15 cellular contexts compared by ENCODE assay signal in the genomic region with DNA sequence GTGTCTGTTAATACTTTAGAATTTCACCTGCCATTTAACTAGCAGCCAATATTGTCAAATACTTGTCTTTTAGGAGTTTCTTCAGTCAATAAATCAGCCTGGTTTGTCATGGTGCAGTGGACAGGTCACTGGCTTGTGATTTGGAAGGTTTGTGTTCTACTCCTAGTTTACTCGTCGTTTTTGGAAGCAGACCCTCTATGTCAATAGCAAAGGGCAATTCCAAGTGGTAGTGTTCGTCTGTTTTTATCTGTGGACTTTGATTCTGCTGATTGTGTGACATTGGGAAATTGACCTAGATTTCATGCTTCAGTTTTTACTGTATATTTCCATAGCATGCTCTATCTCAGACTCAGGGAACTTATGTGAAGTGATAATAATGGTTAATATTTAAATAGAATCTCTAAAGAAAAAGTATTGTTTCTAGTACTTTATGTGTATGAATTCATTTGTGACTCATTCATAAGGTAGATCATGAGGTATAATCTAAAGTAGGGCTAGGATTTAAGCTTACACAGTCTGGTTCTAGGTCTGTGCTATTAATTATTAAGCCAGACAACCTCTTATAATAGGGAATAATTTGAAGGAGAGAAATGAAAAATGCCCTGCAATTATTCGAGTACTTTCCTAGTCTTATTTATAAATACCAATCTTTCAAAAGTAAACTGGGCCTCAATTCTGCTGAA.
DNase-seq lines count a peak whose midpoint lies in the region; ATAC-seq and TF ChIP-seq lines count a peak whose summit lies in the region.
"Had no signal": no experiment of that assay in that cellular context is flagged by ENCODE, and none has a peak within 500 bp of the region (broad histone marks: within the 10 kb centered on the region; RNA-seq: fewer than 3 reads in every experiment).

No MANE protein-coding gene starts in this region.

- CTCF ChIA-PET in Panc1 (lab: Charles Lee), result interaction anchor here (0.7 to 2.6 kb wide), 8 partner anchors 19 to 902 kb away, joined by 3 to 32 read pairs (median 7); no protein-coding TSS in a partner anchor

- no peaks in the 10 kb centered on the region for H3K36me3 ChIP-seq in Panc1 (ENCODE audit: control insufficient read depth, insufficient read depth, low read length)
- H3K36me3 ChIP-seq in parathyroid adenoma (ENCODE audit: control insufficient read depth, insufficient read depth, low read length), result no peaks in the 10 kb centered on the region
- H3K36me3 ChIP-seq in effector memory CD4-positive, alpha-beta T cell (ENCODE audit: control insufficient read depth, insufficient read depth, low read length), result no peaks in the 10 kb centered on the region
- no peaks in the 10 kb centered on the region for H3K36me3 ChIP-seq in BE2C
- H3K36me3 ChIP-seq: breast epithelium, Peyer's patch, SJCRH30 had no signal

- H3K9me3 ChIP-seq in Panc1 (ENCODE audit: control insufficient read depth, insufficient read depth, low read depth, low read length) (no peaks in the 10 kb centered on the region), parathyroid adenoma (ENCODE audit: control insufficient read depth, low read length) (no peaks in the 10 kb centered on the region), BE2C (no peaks in the 10 kb centered on the region)
- H3K9me3 ChIP-seq in effector memory CD4-positive, alpha-beta T cell (ENCODE audit: control insufficient read depth, low read length), result no peaks in the 10 kb centered on the region
- H3K9me3 ChIP-seq: breast epithelium, Peyer's patch, SJCRH30 had no signal

- no peak for ATAC-seq in Panc1
- ATAC-seq in left colon, result peak; percentile 22

- BruUV-seq in Panc1 (replicated peaks; lab: Mats Ljungman, UMichigan), result no TSS peak

- intact Hi-C loops in Panc1 (cut with micrococcal nuclease; ENCODE audit: unreplicated experiment) (loop anchor here (10.0 kb wide), 1 partner anchor 255 kb away; a partner anchor contains a TSS), left colon (cut with DNase I, micrococcal nuclease) (loop anchor here in 1 of 2 donors (2.0 to 10.0 kb wide), 2 partner anchors 185 to 503 kb away; no protein-coding TSS in a partner anchor)

- H3K4me2 ChIP-seq in parathyroid adenoma (ENCODE audit: low read length), result no peak overlapping the region

- peak overlapping the region; percentile 68 for H2AFZ ChIP-seq in parathyroid adenoma

- DNase-seq in Caki2 (ENCODE audit: low read depth), result peak; percentile 47
- DNase-seq in Panc1 (ENCODE audit: low read depth, low spot score), result no peak
- no peak for DNase-seq in left colon
- no peak for DNase-seq in kidney glomerular epithelial cell (lab: John Stamatoyannopoulos, UW)
- DNase-seq in effector memory CD4-positive, alpha-beta T cell, result no peak
- DNase-seq in SW 1271 (lab: John Stamatoyannopoulos, UW), result no peak
- no peak for DNase-seq in BE2C
- DNase-seq: amniotic stem cell, left cardiac atrium, NCI-H1048 had no signal

- POLR2A ChIA-PET in Panc1 (lab: Charles Lee), result interaction anchor here (0.5 to 0.6 kb wide), 2 partner anchors 255 to 465 kb away, joined by 3 to 4 read pairs; no protein-coding TSS in a partner anchor

- peaks cover 4% of the 10 kb centered on the region for H3K79me2 ChIP-seq in parathyroid adenoma

- H3K4me1 ChIP-seq in Panc1 (ENCODE audit: control insufficient read depth, insufficient read depth, low read length) (peaks cover 29% of the 10 kb centered on the region), parathyroid adenoma (peaks cover 75% of the 10 kb centered on the region), BE2C (peaks cover 50% of the 10 kb centered on the region)
- H3K4me1 ChIP-seq in effector memory CD4-positive, alpha-beta T cell (ENCODE audit: control insufficient read depth, insufficient read depth, low read length, poor library complexity, severe bottlenecking), result no peaks in the 10 kb centered on the region
- H3K4me1 ChIP-seq: SJCRH30 had no signal

- H3K4me3 ChIP-seq in Panc1 (ENCODE audit: low read depth in 2 of 2, low read length in 2 of 2) (no peak overlapping the region), parathyroid adenoma (ENCODE audit: low read depth, low read length) (no peak overlapping the region), BE2C (ENCODE audit: low read depth, low read length) (no peak overlapping the region)
- H3K4me3 ChIP-seq in effector memory CD4-positive, alpha-beta T cell (ENCODE audit: insufficient read depth, low read depth, low read length, poor library complexity, severe bottlenecking), result no peak overlapping the region
- H3K4me3 ChIP-seq: breast epithelium, Peyer's patch, SJCRH30 had no signal

- H3K27ac ChIP-seq in Panc1 (ENCODE audit: low read length) (peak overlapping the region; percentile 6; the same call in 1 of the 2 replicates), parathyroid adenoma (peak overlapping the region; percentile 91)
- H3K27ac ChIP-seq in effector memory CD4-positive, alpha-beta T cell (ENCODE audit: insufficient read depth, low read length, poor library complexity, severe bottlenecking), result no peak overlapping the region
- H3K27ac ChIP-seq: epithelial cell of prostate, SJCRH30 had no signal

- H3K27me3 ChIP-seq in Panc1 (ENCODE audit: control insufficient read depth, insufficient read depth, low read length) (no peaks in the 10 kb centered on the region), parathyroid adenoma (ENCODE audit: control insufficient read depth, insufficient read depth, low read length) (no peaks in the 10 kb centered on the region), BE2C (no peaks in the 10 kb centered on the region)
- H3K27me3 ChIP-seq in effector memory CD4-positive, alpha-beta T cell (replicated peaks; ENCODE audit: control insufficient read depth, insufficient read depth, low read length, poor library complexity, severe bottlenecking), result peaks cover under 1% of the 10 kb centered on the region
- H3K27me3 ChIP-seq: breast epithelium, Peyer's patch, SJCRH30 had no signal

- in situ Hi-C loops in Caki2 (cut with HindIII; ENCODE audit: low pct_unique_long_range_greater_than_20kb, low sequenced_read_pairs), result loop anchor here (10.0 to 25.0 kb wide), 2 partner anchors 205 to 557 kb away; no protein-coding TSS in a partner anchor
- in situ Hi-C loops in Panc1 (cut with HindIII; ENCODE audit: low pct_unique_long_range_greater_than_20kb, low sequenced_read_pairs), result loop anchor here (25.0 kb wide), 1 partner anchor 532 kb away; no protein-coding TSS in a partner anchor

- H3K9ac ChIP-seq in parathyroid adenoma, result no peak overlapping the region

- no peak for TF ChIP-seq CTCF in Panc1 (IDR thresholded peaks at IDR 0.05)
- no peak for TF ChIP-seq CTCF in parathyroid adenoma (IDR thresholded peaks at IDR 0.05)
- no peak for TF ChIP-seq CTCF in BE2C (IDR thresholded peaks at IDR 0.05; ENCODE audit: low read depth, low read length)
